Comparison of ENCODE assay signal across 13 cellular contexts in the genomic region with DNA sequence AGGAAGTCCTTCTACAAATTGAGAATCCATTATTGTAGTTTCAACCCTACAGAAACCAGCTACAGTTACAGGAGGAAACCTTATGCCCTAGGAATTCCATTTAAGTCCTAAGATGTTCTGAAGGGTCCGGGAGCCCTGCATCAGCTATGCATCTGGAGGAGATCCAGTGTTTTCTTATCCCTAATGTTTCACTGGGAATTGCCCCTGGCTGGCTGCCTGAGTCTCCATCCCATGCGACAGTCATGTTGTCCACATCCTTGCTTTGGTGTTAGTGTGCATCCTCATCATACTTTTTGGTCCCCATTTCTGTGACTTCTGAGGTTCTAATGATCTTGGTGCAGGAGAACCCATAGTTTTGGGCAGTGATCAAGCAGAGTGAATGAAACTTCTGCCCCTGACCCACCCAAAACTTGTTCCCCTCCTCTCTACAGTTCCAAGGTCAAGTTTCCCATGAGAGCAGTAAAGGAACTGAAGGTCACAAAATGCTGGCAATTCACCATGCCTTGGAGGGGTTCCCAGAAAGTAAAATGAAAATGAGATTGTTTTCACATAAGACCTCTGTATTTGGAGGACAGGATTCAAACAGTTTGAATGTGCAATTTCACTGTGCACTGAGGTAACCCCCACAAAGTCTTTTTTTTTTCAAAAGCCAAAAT.
DNase-seq lines count a peak whose midpoint lies in the region; ATAC-seq and TF ChIP-seq lines count a peak whose summit lies in the region.
"Had no signal": no experiment of that assay in that cellular context is flagged by ENCODE, and none has a peak within 500 bp of the region (broad histone marks: within the 10 kb centered on the region; RNA-seq: fewer than 3 reads in every experiment).

No MANE protein-coding gene starts in this region.

- TF ChIP-seq POLR2A in body of pancreas (IDR thresholded peaks at IDR 0.05) (no peak), gastrocnemius medialis (IDR thresholded peaks at IDR 0.05) (no peak)

- H3K27me3 ChIP-seq in GM23248 (replicated peaks; ENCODE audit: insufficient read depth) = no peaks in the 10 kb centered on the region
- no peaks in the 10 kb centered on the region for H3K27me3 ChIP-seq in body of pancreas
- H3K27me3 ChIP-seq in hepatocyte = no peaks in the 10 kb centered on the region
- no peaks in the 10 kb centered on the region for H3K27me3 ChIP-seq in gastrocnemius medialis

- H3K9me2 ChIP-seq in GM23248 (ENCODE audit: insufficient read depth) = no peaks in the 10 kb centered on the region
- no peaks in the 10 kb centered on the region for H3K9me2 ChIP-seq in hepatocyte (replicated peaks; ENCODE audit: insufficient read depth)

- H3K27ac ChIP-seq in GM23248 = peak overlapping the region; percentile 47; the same call in 1 of the 2 replicates
- peak overlapping the region; percentile 59 to 92 (median 89) for H3K27ac ChIP-seq in body of pancreas
- peak overlapping the region; percentile 56 for H3K27ac ChIP-seq in hepatocyte
- peak overlapping the region; percentile 52 to 65 (median 62) for H3K27ac ChIP-seq in gastrocnemius medialis

- in situ Hi-C loops in GM23248 (cut with MboI) = no loop called here
- in situ Hi-C loops in gastrocnemius medialis (cut with MboI; ENCODE audit: low sequenced_read_pairs in 4 of 4) = no loop called here

- H3K36me3 ChIP-seq in GM23248 (ENCODE audit: low read depth) (no peaks in the 10 kb centered on the region), body of pancreas (replicated peaks in 1 of 2; ENCODE audit: insufficient read depth in 1 of 2, low read depth in 2 of 2) (no peaks in the 10 kb centered on the region), hepatocyte (replicated peaks; ENCODE audit: insufficient read depth, low read depth) (no peaks in the 10 kb centered on the region), gastrocnemius medialis (no peaks in the 10 kb centered on the region)

- peaks cover 56% of the 10 kb centered on the region for H3K4me1 ChIP-seq in GM23248 (ENCODE audit: insufficient read depth)
- H3K4me1 ChIP-seq in body of pancreas = peaks cover 74% of the 10 kb centered on the region
- H3K4me1 ChIP-seq in hepatocyte (ENCODE audit: insufficient read depth) = peaks cover 35% of the 10 kb centered on the region
- H3K4me1 ChIP-seq in gastrocnemius medialis = peaks cover 23 to 32% of the 10 kb centered on the region in 2 donors

- no peak overlapping the region for H2AFZ ChIP-seq in GM23248
- no peak overlapping the region for H2AFZ ChIP-seq in hepatocyte

- ATAC-seq in body of pancreas (no peak), gastrocnemius medialis (peak in 1 of 2 donors; percentile 34), GM19395 (IDR thresholded peaks at IDR 0.05; ENCODE audit: unreplicated experiment) (no peak), GM21367 (IDR thresholded peaks at IDR 0.05; ENCODE audit: unreplicated experiment) (no peak), HG03520 (IDR thresholded peaks at IDR 0.05; ENCODE audit: unreplicated experiment) (no peak)

- no peak for TF ChIP-seq CTCF in body of pancreas (IDR thresholded peaks at IDR 0.05)
- TF ChIP-seq CTCF in hepatocyte (IDR thresholded peaks at IDR 0.05; ENCODE audit: poor library complexity) = no peak
- no peak for TF ChIP-seq CTCF in gastrocnemius medialis (IDR thresholded peaks at IDR 0.05 in 4 of 5, conservative IDR thresholded peaks at IDR 0.05 in 1 of 5)

- no peak overlapping the region for H3K4me3 ChIP-seq in GM23248
- no peak overlapping the region for H3K4me3 ChIP-seq in body of pancreas
- H3K4me3 ChIP-seq in hepatocyte = no peak overlapping the region
- H3K4me3 ChIP-seq in gastrocnemius medialis = no peak overlapping the region

- peaks cover 46% of the 10 kb centered on the region for H3F3A ChIP-seq in GM23248 (ENCODE audit: insufficient read depth)

- intact Hi-C loops in body of pancreas (cut with DNase I) = no loop called here
- intact Hi-C loops in gastrocnemius medialis (cut with DNase I; ENCODE audit: low total_unique reads) = loop anchor here (5.0 kb wide), 1 partner anchor 125 kb away; no protein-coding TSS in a partner anchor

- H3K4me2 ChIP-seq in GM23248 (ENCODE audit: unreplicated experiment) (peak overlapping the region; percentile 29), hepatocyte (no peak overlapping the region)

- no peaks in the 10 kb centered on the region for H3K9me3 ChIP-seq in GM23248 (ENCODE audit: low read depth)
- H3K9me3 ChIP-seq in body of pancreas = no peaks in the 10 kb centered on the region
- H3K9me3 ChIP-seq in hepatocyte (ENCODE audit: low read depth) = no peaks in the 10 kb centered on the region
- H3K9me3 ChIP-seq in gastrocnemius medialis = no peaks in the 10 kb centered on the region

- DNase-seq in GM23248 (no peak), body of pancreas (peak; percentile 23 to 45 (median 40)), hepatocyte (ENCODE audit: low spot score) (no peak), gastrocnemius medialis (no peak), retina (no peak)
- DNase-seq: activated CD8-positive, alpha-beta memory T cell treated with anti-CD3 and anti-CD28 coated beads, Interleukin-2, amount 50 U/mL, for 48 hours; C1 segment of cervical spinal cord; effector CD8-positive, alpha-beta T cell; MV-4-11; NCI-H446 treated with DMSO at 0.1 percent for 48 hours had no signal

- WGBS in GM23248 (ENCODE audit: low coverage in 1 of 2, low lambda C conversion rate in 2 of 2, missing lambda C conversion rate in 2 of 2), 2 experiments = 96 to 97% methylated on average over 2 of the region's 2 CpGs
- WGBS in body of pancreas, 2 donors = 20 to 35% methylated on average over 2 of the region's 2 CpGs
- WGBS in hepatocyte (ENCODE audit: low lambda C conversion rate, missing lambda C conversion rate) = 74% methylated on average over 2 of the region's 2 CpGs

- H3K79me2 ChIP-seq in GM23248 (ENCODE audit: insufficient read depth) (no peaks in the 10 kb centered on the region), hepatocyte (peaks cover 26% of the 10 kb centered on the region)

- H4K20me1 ChIP-seq in GM23248 (ENCODE audit: insufficient read depth) (no peaks in the 10 kb centered on the region), hepatocyte (ENCODE audit: insufficient read depth, poor library complexity, severe bottlenecking) (no peaks in the 10 kb centered on the region)

- H3K9ac ChIP-seq in GM23248 = no peak overlapping the region

Comparison
In these comparisons a context has a peak if more than half of its experiments do, and no peak if none do; other contexts are left out.
1. DNase-seq: peak in body of pancreas (4 of 4); none in GM23248 (single experiment), hepatocyte (single experiment), gastrocnemius medialis (0 of 2) and retina (single experiment).
2. Peak in every context shown above with its lines, with median percentiles within 50 percentile points of each other: H3K27ac ChIP-seq.